Comparison of ENCODE assay signal across 8 cellular contexts in genomic region chr1:47313915-47314664, GRCh38. TPM values are rescaled to one million over a fixed set of nuclear protein-coding genes. Genes with fewer than 3 reads are reported as not detected.
DNase-seq lines count a peak whose midpoint lies in the region; ATAC-seq and TF ChIP-seq lines count a peak whose summit lies in the region.

STIL (minus strand) TSS chr1:47314147; CDS start chr1:47310319, 3,828 bp downstream.

- peaks cover 3% of the 10 kb centered on the region; the same call in 1 of the 2 replicates for H3K27me3 Mint-ChIP-seq in WTC11 (ENCODE audit: low read depth)
- H3K27me3 Mint-ChIP-seq in immature natural killer cell (ENCODE audit: low read depth in 3 of 3), result peaks cover 4 to 10% (median 6%) of the 10 kb centered on the region in 3 donors

- H3K27me3 ChIP-seq in AG04450 (ENCODE audit: control insufficient read depth, insufficient read depth, low read length), result no peaks in the 10 kb centered on the region

- H3K36me3 Mint-ChIP-seq in WTC11 (peaks cover 21% of the 10 kb centered on the region), immature natural killer cell (no peaks in the 10 kb centered on the region)

- CTCF ChIA-PET in AG04450 (lab: Charles Lee), result interaction anchor here (1.0 to 3.2 kb wide), 5 partner anchors 9 to 397 kb away, joined by 3 to 12 read pairs (median 3); no protein-coding TSS in a partner anchor
- CTCF ChIA-PET in WTC11 (lab: Charles Lee), result interaction anchor here (0.7 to 1.8 kb wide), 11 partner anchors 9 to 135 kb away, joined by 3 to 15 read pairs (median 5); partner anchors contain the start of genes CMPK1 and FOXD2

- DNase-seq in AG04450 (ENCODE audit: low read depth, low spot score) (peak; percentile 98), NCI-H226 (peak; percentile 99), WTC11 (ENCODE audit: low spot score) (peak; percentile 99), immature natural killer cell (peak; percentile 94 to 95 (median 94)), smooth muscle cell of the brain vasculature (ENCODE audit: low read depth, low spot score) (peak; percentile 100)
- DNase-seq in central memory CD4-positive, alpha-beta T cell, result peak; percentile 97

- H3K27ac Mint-ChIP-seq in WTC11, result peak within 1 kb of the TSS; percentile 99
- peak within 1 kb of the TSS; percentile 96 to 99 (median 98) for H3K27ac Mint-ChIP-seq in immature natural killer cell

- H3K27ac ChIP-seq in AG04450 (ENCODE audit: low read depth, low read length), result peak within 1 kb of the TSS; percentile 87

- POLR2A ChIA-PET in AG04450 (lab: Yijun Ruan, JAX) (interaction anchor here (0.7 to 1.3 kb wide), 3 partner anchors 20 to 29 kb away, joined by 3 to 23 read pairs (median 3); partner anchors contain the start of gene CMPK1), WTC11 (lab: Charles Lee) (interaction anchor here (0.5 to 1.8 kb wide), 12 partner anchors 9 to 640 kb away, joined by 3 to 21 read pairs (median 4); partner anchors contain the start of gene CMPK1)

- no peak for TF ChIP-seq CTCF in AG04450 (IDR thresholded peaks at IDR 0.05; ENCODE audit: low read depth, low read length)
- TF ChIP-seq CTCF in WTC11 (IDR thresholded peaks at IDR 0.05), result no peak

- no peaks in the 10 kb centered on the region for H3K9me3 Mint-ChIP-seq in WTC11
- no peaks in the 10 kb centered on the region for H3K9me3 Mint-ChIP-seq in immature natural killer cell

- H3K9me3 ChIP-seq in AG04450 (ENCODE audit: control insufficient read depth, insufficient read depth, low read length), result no peaks in the 10 kb centered on the region

- H3K4me3 Mint-ChIP-seq in WTC11 (peak within 1 kb of the TSS; percentile 99), immature natural killer cell (peak within 1 kb of the TSS; percentile 91 to 99 (median 99))

- ATAC-seq in GM18909 (IDR thresholded peaks at IDR 0.05; ENCODE audit: poor library complexity, unreplicated experiment) (peak; percentile 98), HG03175 (IDR thresholded peaks at IDR 0.05; ENCODE audit: unreplicated experiment) (peak; percentile 95), WTC11 (peak; percentile 97)

- peak within 1 kb of the TSS; percentile 87 for H3K4me3 ChIP-seq in AG04450 (ENCODE audit: low read depth, low read length)

- H3K4me1 Mint-ChIP-seq in WTC11, result peaks cover 18% of the 10 kb centered on the region
- peaks cover 15 to 18% of the 10 kb centered on the region in 2 donors for H3K4me1 Mint-ChIP-seq in immature natural killer cell

TF ChIP-seq in WTC11, 78 proteins besides CTCF, POLR2A, EP300 and RAD21 (continues in another document):
- TF ChIP-seq E2F1 (CRISPR knock-in tag; IDR thresholded peaks at IDR 0.05) (no peak), ETV6 (CRISPR knock-in tag; IDR thresholded peaks at IDR 0.05) (peak; percentile 72), CREM (CRISPR knock-in tag; IDR thresholded peaks at IDR 0.05) (no peak), NR1H2 (CRISPR knock-in tag; IDR thresholded peaks at IDR 0.05) (no peak), AR (CRISPR knock-in tag; IDR thresholded peaks at IDR 0.05) (peak; percentile 58; the same call in 1 of the 2 replicates), ZSCAN18 (CRISPR knock-in tag; IDR thresholded peaks at IDR 0.05) (no peak), SP1 (CRISPR knock-in tag; conservative IDR thresholded peaks at IDR 0.05) (peak; percentile 74), USF1 (CRISPR knock-in tag; IDR thresholded peaks at IDR 0.05) (peak; percentile 45; the same call in 1 of the 2 replicates), HMGA2 (CRISPR knock-in tag; IDR thresholded peaks at IDR 0.05) (no peak), SOX15 (CRISPR knock-in tag; IDR thresholded peaks at IDR 0.05) (no peak)
- TF ChIP-seq, protein P1, sequence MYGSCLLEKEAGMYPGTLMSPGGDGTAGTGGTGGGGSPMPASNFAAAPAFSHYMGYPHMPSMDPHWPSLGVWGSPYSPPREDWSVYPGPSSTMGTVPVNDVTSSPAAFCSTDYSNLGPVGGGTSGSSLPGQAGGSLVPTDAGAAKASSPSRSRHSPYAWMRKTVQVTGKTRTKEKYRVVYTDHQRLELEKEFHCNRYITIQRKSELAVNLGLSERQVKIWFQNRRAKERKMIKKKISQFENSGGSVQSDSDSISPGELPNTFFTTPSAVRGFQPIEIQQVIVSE (CRISPR knock-in tag; IDR thresholded peaks at IDR 0.05; ENCODE audit: borderline replicate concordance), result no peak
- TF ChIP-seq, protein P2, sequence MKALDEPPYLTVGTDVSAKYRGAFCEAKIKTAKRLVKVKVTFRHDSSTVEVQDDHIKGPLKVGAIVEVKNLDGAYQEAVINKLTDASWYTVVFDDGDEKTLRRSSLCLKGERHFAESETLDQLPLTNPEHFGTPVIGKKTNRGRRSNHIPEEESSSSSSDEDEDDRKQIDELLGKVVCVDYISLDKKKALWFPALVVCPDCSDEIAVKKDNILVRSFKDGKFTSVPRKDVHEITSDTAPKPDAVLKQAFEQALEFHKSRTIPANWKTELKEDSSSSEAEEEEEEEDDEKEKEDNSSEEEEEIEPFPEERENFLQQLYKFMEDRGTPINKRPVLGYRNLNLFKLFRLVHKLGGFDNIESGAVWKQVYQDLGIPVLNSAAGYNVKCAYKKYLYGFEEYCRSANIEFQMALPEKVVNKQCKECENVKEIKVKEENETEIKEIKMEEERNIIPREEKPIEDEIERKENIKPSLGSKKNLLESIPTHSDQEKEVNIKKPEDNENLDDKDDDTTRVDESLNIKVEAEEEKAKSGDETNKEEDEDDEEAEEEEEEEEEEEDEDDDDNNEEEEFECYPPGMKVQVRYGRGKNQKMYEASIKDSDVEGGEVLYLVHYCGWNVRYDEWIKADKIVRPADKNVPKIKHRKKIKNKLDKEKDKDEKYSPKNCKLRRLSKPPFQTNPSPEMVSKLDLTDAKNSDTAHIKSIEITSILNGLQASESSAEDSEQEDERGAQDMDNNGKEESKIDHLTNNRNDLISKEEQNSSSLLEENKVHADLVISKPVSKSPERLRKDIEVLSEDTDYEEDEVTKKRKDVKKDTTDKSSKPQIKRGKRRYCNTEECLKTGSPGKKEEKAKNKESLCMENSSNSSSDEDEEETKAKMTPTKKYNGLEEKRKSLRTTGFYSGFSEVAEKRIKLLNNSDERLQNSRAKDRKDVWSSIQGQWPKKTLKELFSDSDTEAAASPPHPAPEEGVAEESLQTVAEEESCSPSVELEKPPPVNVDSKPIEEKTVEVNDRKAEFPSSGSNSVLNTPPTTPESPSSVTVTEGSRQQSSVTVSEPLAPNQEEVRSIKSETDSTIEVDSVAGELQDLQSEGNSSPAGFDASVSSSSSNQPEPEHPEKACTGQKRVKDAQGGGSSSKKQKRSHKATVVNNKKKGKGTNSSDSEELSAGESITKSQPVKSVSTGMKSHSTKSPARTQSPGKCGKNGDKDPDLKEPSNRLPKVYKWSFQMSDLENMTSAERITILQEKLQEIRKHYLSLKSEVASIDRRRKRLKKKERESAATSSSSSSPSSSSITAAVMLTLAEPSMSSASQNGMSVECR (CRISPR knock-in tag; IDR thresholded peaks at IDR 0.05; ENCODE audit: borderline replicate concordance), result no peak; the same call in 1 of the 2 replicates

RNA-seq across cellular contexts. Expression of gene STIL, which starts in this region (rescaled TPM):
- 3.5 and 6.4 TPM in 2 replicates for polyA plus RNA-seq in AG04450 (2011; rRNA removed)
- 8.7 and 16.9 TPM in 2 replicates for polyA minus RNA-seq in AG04450 (2011; rRNA and poly(A)+ RNA removed)
- 24.0 to 29.7 TPM (median 24.1 TPM) in 3 replicates for total RNA-seq in WTC11 (2021)
- 1 to 10 TPM in 2 of 3 donors, under 1 TPM in 1; 0.54 to 1.8 (median 1.1) TPM for polyA plus RNA-seq in immature natural killer cell

Comparison
In these comparisons a context has a peak if more than half of its experiments do, and no peak if none do; other contexts are left out.
1. Peak in every context shown above with its lines: DNase-seq, ATAC-seq, H3K4me3 ChIP-seq and H3K27ac ChIP-seq.